Comparison of ENCODE assay signal across 9 cellular contexts in the genomic region with DNA sequence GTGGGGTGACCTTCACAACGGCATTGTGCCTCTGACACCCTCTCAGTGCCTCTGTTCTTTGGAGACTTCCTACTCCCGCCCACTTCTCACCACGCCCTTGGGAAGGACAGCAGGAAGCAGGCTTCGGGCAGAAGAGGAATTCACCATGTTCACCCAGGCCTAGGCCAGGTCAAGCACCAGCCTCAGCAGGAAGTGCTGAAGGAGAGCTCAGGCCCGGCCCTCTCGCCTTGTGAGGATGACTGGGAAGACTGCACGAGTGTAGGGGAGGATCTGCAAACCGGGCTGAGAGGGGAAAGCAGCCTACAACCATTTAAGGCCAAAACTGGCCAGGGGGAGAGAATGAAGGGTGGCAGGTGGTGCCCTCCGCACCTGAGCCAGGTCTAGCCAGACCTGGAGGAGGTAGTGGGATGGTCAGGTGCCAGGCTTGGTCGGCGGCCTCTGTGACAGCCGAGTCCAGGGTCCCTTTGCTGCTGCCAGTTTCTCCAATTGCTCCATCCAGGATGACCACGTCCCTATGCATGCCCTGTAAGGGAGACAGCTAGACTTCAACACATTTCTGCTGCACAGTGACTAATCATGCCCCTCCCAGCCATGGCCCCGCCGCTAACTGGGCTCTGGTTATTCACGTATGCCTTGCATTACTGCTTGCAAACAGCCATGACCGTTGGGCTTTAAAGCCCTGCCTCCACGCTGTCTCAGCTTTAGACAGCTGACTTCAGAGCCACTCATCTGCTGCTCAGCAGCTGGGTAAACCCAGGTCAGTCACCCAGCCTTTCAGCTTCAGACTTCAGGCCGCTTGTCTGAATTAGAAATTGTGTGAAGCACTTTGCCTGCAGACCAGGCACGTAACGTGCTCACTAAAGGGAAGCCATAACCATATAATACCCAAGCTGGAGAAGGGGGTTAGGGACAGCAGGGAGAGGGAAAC. TPM values are rescaled to one million over a fixed set of nuclear protein-coding genes. Genes with fewer than 3 reads are reported as not detected.
A peak's percentile ranks its signal among the peaks of the same experiment; 100 is the strongest.
DNase-seq lines count a peak whose midpoint lies in the region; ATAC-seq lines count a peak whose summit lies in the region.
"Had no signal": no experiment of that assay in that cellular context is flagged by ENCODE, and none has a peak within 500 bp of the region (broad histone marks: within the 10 kb centered on the region; RNA-seq: fewer than 3 reads in every experiment).

No MANE protein-coding gene starts in this region.

- H2BK120ac ChIP-seq in mesendoderm (ENCODE audit: low read depth, low read length) = no peak overlapping the region

- no peak overlapping the region for H3K4me3 ChIP-seq in mesendoderm (ENCODE audit: low read length)
- H3K4me3 ChIP-seq: breast epithelium had no signal

- no peak overlapping the region for H3K18ac ChIP-seq in mesendoderm (ENCODE audit: low read length)

- H3K4me2 ChIP-seq in mesendoderm (ENCODE audit: low read length) = no peak overlapping the region

- H2AK5ac ChIP-seq in mesendoderm (ENCODE audit: low read length) = no peak overlapping the region

- no CpG with 5 or more reads among the region's 21 CpGs for WGBS in mesendoderm (ENCODE audit: extremely low coverage, insufficient coverage, low lambda C conversion rate)

- no peak overlapping the region for H2BK5ac ChIP-seq in mesendoderm (ENCODE audit: low read length)

- no peak overlapping the region for H4K8ac ChIP-seq in mesendoderm (ENCODE audit: low read depth, low read length)

- peaks cover 5% of the 10 kb centered on the region for H3K79me2 ChIP-seq in mesendoderm (ENCODE audit: control insufficient read depth, insufficient read depth, low read length)

- H3K4me1 ChIP-seq in mesendoderm (ENCODE audit: control insufficient read depth, low read depth, low read length) = no peaks in the 10 kb centered on the region
- H3K4me1 ChIP-seq: breast epithelium had no signal

- H3K79me1 ChIP-seq in mesendoderm (ENCODE audit: low read length) = peaks cover 7% of the 10 kb centered on the region

- H3K9ac ChIP-seq in mesendoderm (ENCODE audit: low read length) = no peak overlapping the region

- H2BK15ac ChIP-seq in mesendoderm (replicated peaks; ENCODE audit: low read depth) = no peak overlapping the region

- H4K5ac ChIP-seq in mesendoderm (ENCODE audit: low read length) = no peak overlapping the region

- H3K4ac ChIP-seq in mesendoderm (ENCODE audit: low read depth, low read length) = no peak overlapping the region

- H3K27me3 ChIP-seq in mesendoderm (ENCODE audit: insufficient read depth, low read length, poor library complexity) = no peaks in the 10 kb centered on the region
- H3K27me3 ChIP-seq: breast epithelium had no signal

- ATAC-seq in GM21381 (IDR thresholded peaks at IDR 0.05; ENCODE audit: unreplicated experiment) = no peak

- no peak overlapping the region for H3K23ac ChIP-seq in mesendoderm (ENCODE audit: low read length)

- no peak overlapping the region for H3K56ac ChIP-seq in mesendoderm (ENCODE audit: low read length)

- DNase-seq in DMS153 (lab: John Stamatoyannopoulos, UW) = peak; percentile 72
- no peak for DNase-seq in DMS153 treated with DMSO at 0.1 percent for 48 hours (lab: John Stamatoyannopoulos, UW; ENCODE audit: unreplicated experiment)
- DNase-seq in NCI-H2196 (lab: John Stamatoyannopoulos, UW; ENCODE audit: unreplicated experiment) = peak; percentile 86
- peak; percentile 96 for DNase-seq in dedifferentiated amniotic fluid mesenchymal stem cell (ENCODE audit: extremely low spot score)
- DNase-seq in renal cortical epithelial cell (ENCODE audit: low read depth) = peak; percentile 15
- DNase-seq in cortex of kidney (lab: John Stamatoyannopoulos, UW) = no peak
- no peak for DNase-seq in mesendoderm

- peaks cover 18% of the 10 kb centered on the region for H3K36me3 ChIP-seq in mesendoderm (ENCODE audit: control insufficient read depth, insufficient read depth, low read length)
- H3K36me3 ChIP-seq: breast epithelium had no signal

- H3K27ac ChIP-seq in mesendoderm (ENCODE audit: low read depth, low read length) = no peak overlapping the region
- H3K27ac ChIP-seq: breast epithelium had no signal

RNA-seq across cellular contexts. Expression of a gene that starts 8.9 kb away (rescaled TPM):
- 21.5 and 34.0 TPM in 2 replicates for total RNA-seq in renal cortical epithelial cell
- 77.1 TPM for polyA plus RNA-seq in mesendoderm (2013, experiment 1 of 2)
- 77.5 TPM for polyA plus RNA-seq in mesendoderm (2013, experiment 2 of 2)

RNA-seq across cellular contexts. Expression of a gene that starts 9.2 kb away (rescaled TPM):
- total RNA-seq in renal cortical epithelial cell = 48.6 and 65.7 TPM in 2 replicates
- polyA plus RNA-seq in mesendoderm (2013, experiment 1 of 2) = 42.0 TPM
- 43.7 TPM for polyA plus RNA-seq in mesendoderm (2013, experiment 2 of 2)

RNA-seq across cellular contexts. Expression of a gene that starts 28.1 kb away (rescaled TPM):
- 0.55 and 1.6 TPM in 2 replicates for total RNA-seq in renal cortical epithelial cell
- 0.34 TPM for polyA plus RNA-seq in mesendoderm (2013, experiment 1 of 2)
- polyA plus RNA-seq in mesendoderm (2013, experiment 2 of 2) = 0.24 TPM

RNA-seq across cellular contexts. Expression of a gene that starts 50.4 kb away (rescaled TPM):
- total RNA-seq in renal cortical epithelial cell = 61.1 and 174 TPM in 2 replicates
- 30.5 TPM for polyA plus RNA-seq in mesendoderm (2013, experiment 1 of 2)
- 27.3 TPM for polyA plus RNA-seq in mesendoderm (2013, experiment 2 of 2)

RNA-seq across cellular contexts. Expression of a gene that starts 51.5 kb away (rescaled TPM):
- 64.3 and 73.8 TPM in 2 replicates for total RNA-seq in renal cortical epithelial cell
- 22.1 TPM for polyA plus RNA-seq in mesendoderm (2013, experiment 1 of 2)
- 22.1 TPM for polyA plus RNA-seq in mesendoderm (2013, experiment 2 of 2)

Comparison
In these comparisons a context has a peak if more than half of its experiments do, and no peak if none do; other contexts are left out.
1. DNase-seq: peak in DMS153 (single experiment), NCI-H2196 (single experiment), dedifferentiated amniotic fluid mesenchymal stem cell (single experiment) and renal cortical epithelial cell (single experiment); none in DMS153 treated with DMSO at 0.1 percent for 48 hours (single experiment), cortex of kidney (single experiment) and mesendoderm (single experiment).